In the genomic region with DNA sequence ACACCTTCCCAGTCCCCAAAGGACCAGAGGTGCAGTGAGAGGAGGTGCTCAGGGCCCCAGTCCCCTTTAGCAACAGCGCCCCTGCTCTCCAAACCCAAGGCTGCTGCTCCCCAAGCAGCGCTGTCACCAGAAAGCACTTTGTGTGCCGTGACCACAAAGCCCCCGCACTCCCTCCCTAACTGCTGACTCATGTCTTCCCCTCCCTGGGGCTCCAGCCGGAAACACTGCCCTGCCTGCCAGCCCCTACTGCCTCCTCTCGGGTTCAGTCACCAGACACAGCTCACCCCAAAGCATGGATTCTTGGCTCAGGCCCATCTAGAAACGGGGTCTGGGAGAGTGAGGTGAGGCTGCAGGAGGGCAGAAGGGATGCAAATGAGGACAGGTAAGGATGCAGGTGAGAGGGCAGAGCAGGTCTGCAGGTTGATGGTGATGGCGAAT, we compare ENCODE assay signal across 9 cellular contexts. TPM values are rescaled to one million over a fixed set of nuclear protein-coding genes. Genes with fewer than 3 reads are reported as not detected.
DNase-seq lines count a peak whose midpoint lies in the region; ATAC-seq and TF ChIP-seq lines count a peak whose summit lies in the region.
"Had no signal": no experiment of that assay in that cellular context is flagged by ENCODE, and none has a peak within 500 bp of the region (broad histone marks: within the 10 kb centered on the region; RNA-seq: fewer than 3 reads in every experiment).

No MANE protein-coding gene starts in this region.

- intact Hi-C loops in ascending aorta (cut with DNase I), result no loop called here

- no peak overlapping the region for H3K4me3 ChIP-seq in ascending aorta

- no peak for TF ChIP-seq CTCF in ascending aorta (IDR thresholded peaks at IDR 0.05)

- no peaks in the 10 kb centered on the region for H3K4me1 ChIP-seq in ascending aorta

- no peaks in the 10 kb centered on the region for H3K9me3 ChIP-seq in ascending aorta

- H3K36me3 ChIP-seq in ascending aorta, result no peaks in the 10 kb centered on the region

- ATAC-seq in GM18868 (IDR thresholded peaks at IDR 0.05; ENCODE audit: unreplicated experiment) (peak; percentile 59), HG03520 (IDR thresholded peaks at IDR 0.05; ENCODE audit: unreplicated experiment) (peak; percentile 51), GM21529 (IDR thresholded peaks at IDR 0.05; ENCODE audit: unreplicated experiment) (no peak)

- no peaks in the 10 kb centered on the region for H3K27me3 ChIP-seq in ascending aorta

- H3K27ac ChIP-seq in ascending aorta, result no peak overlapping the region

- DNase-seq in T1000 (lab: John Stamatoyannopoulos, UW), result peak; percentile 11
- peak; percentile 51 to 74 for DNase-seq in ascending aorta (ENCODE audit: low spot score in 2 of 2)
- DNase-seq in kidney tubule cell (ENCODE audit: low spot score), result peak; percentile 69
- peak; percentile 91 to 92 for DNase-seq in stimulated activated CD8-positive, alpha-beta memory T cell treated with anti-CD3 and anti-CD28 coated beads, Interleukin-15, amount 100 ng/mL, for 48 hours (ENCODE audit: low read depth in 2 of 2)
- no peak for DNase-seq in middle frontal gyrus (ENCODE audit: extremely low spot score, low spot score)

RNA-seq across cellular contexts. Expression of a gene that starts 4.9 kb away (rescaled TPM):
- 0.21 TPM for total RNA-seq in ascending aorta
- total RNA-seq: epithelial cell of proximal tubule had no signal

RNA-seq across cellular contexts. Expression of a gene that starts 45.6 kb away (rescaled TPM):
- total RNA-seq in ascending aorta, result 2,421 TPM
